In genomic region chr1:97907886-97908285, GRCh38 we compare ENCODE assay signal across 16 cellular contexts.
"Had no signal": no experiment of that assay in that cellular context is flagged by ENCODE, and none has a peak within 500 bp of the region (broad histone marks: within the 10 kb centered on the region; RNA-seq: fewer than 3 reads in every experiment).

No MANE protein-coding gene starts in this region.

- DNase-seq: activated CD4-positive, alpha-beta T cell treated with anti-CD3 and anti-CD28 coated beads, Interleukin-2, amount 10 ng/mL, durations not matched to agents 24 days and 14 days; activated naive CD4-positive, alpha-beta T cell treated with anti-CD3 and anti-CD28 coated beads, Interleukin-2, amount 10 ng/mL, durations not matched to agents 7 days and 5 days; cortex of kidney; effector CD8-positive, alpha-beta T cell; immature natural killer cell; left colon; occipital lobe; psoas muscle; stimulated activated CD4-positive, alpha-beta T cell treated with anti-CD3 and anti-CD28 coated beads, Interleukin-12 subunit alpha, Interleukin-12 subunit beta, amount 100 ng/mL, for 4 hours; stimulated activated naive CD4-positive, alpha-beta T cell; T-cell; T1000 had no signal

- H3K9me3 ChIP-seq: psoas muscle had no signal

- ATAC-seq: left colon; natural killer cell treated with Interleukin-12 subunit alpha and Interleukin-12 subunit beta and Interleukin-15 and Interleukin-18, amount 100 ng/mL, for 72 hours; psoas muscle; sciatic nerve; T-cell; WTC11 had no signal

- H3K27ac ChIP-seq: epithelial cell of prostate, psoas muscle had no signal

- H3K4me3 ChIP-seq: psoas muscle had no signal
